ENCODE assay signal across 11 cellular contexts in the genomic region with DNA sequence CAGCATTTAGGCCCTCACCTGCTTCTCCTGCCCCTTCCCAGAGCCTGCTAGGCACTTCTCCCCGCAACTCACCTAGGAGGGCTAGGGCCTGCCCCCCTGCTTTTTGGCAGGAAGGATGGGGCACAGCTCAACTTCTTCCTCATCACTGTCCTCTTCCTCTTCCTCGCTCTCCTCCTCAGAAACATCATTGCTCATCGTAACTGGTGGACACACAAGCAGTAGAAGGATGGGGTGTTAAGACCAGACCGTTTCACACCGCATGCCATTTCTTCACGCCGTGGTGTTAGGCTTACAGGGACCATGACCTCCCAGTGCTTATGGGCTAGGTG. TPM values are rescaled to one million over a fixed set of nuclear protein-coding genes. Genes with fewer than 3 reads are reported as not detected.
DNase-seq lines count a peak whose midpoint lies in the region; ATAC-seq, FAIRE-seq and TF ChIP-seq lines count a peak whose summit lies in the region.
"Had no signal": no experiment of that assay in that cellular context is flagged by ENCODE, and none has a peak within 500 bp of the region (broad histone marks: within the 10 kb centered on the region; RNA-seq: fewer than 3 reads in every experiment).

No MANE protein-coding gene starts in this region.

- no peak overlapping the region for H3K9ac ChIP-seq in SK-N-MC (ENCODE audit: insufficient read length)
- no peak overlapping the region for H3K9ac ChIP-seq in iPS-15b (ENCODE audit: low read depth, low read length)

- no peak for ATAC-seq in A549

- peak overlapping the region; percentile 76 for H3K4me2 ChIP-seq in A549
- peak overlapping the region; percentile 97 for H3K4me2 ChIP-seq in DOHH2 (ENCODE audit: low read length)

- TF ChIP-seq EP300 in A549 (IDR thresholded peaks at IDR 0.05), result no peak

- no peak for DNase-seq in A549 (ENCODE audit: low read depth in 1 of 2, low spot score in 1 of 2)
- no peak for DNase-seq in SK-N-MC (ENCODE audit: low read depth, low spot score)
- no peak for DNase-seq in activated gamma-delta T cell treated with Interleukin-2 at 50 U/mL for 16 hours
- DNase-seq in RPMI8226, result no peak
- no peak for DNase-seq in NCI-H446 treated with DMSO at 0.1 percent for 48 hours (lab: John Stamatoyannopoulos, UW)
- DNase-seq in NCI-H510A (lab: John Stamatoyannopoulos, UW), result no peak
- DNase-seq: DMS153, NCI-H2081 treated with DMSO at 0.1 percent for 48 hours had no signal

- peaks cover 53% of the 10 kb centered on the region for H3K36me3 ChIP-seq in DOHH2 (ENCODE audit: control insufficient read depth, low read length)
- H3K36me3 ChIP-seq in SK-N-MC (ENCODE audit: insufficient read depth, low read length), result peaks cover 3% of the 10 kb centered on the region; the same call in 1 of the 2 replicates
- H3K36me3 ChIP-seq in iPS-15b (ENCODE audit: control insufficient read depth, insufficient read depth, low read length), result peaks cover 20% of the 10 kb centered on the region

- H3K4me1 ChIP-seq in A549, result peaks cover 32% of the 10 kb centered on the region
- peaks cover 57% of the 10 kb centered on the region for H3K4me1 ChIP-seq in DOHH2 (ENCODE audit: control insufficient read depth, low read length)
- H3K4me1 ChIP-seq in iPS-15b (ENCODE audit: control insufficient read depth, insufficient read depth, low read length), result peaks cover 10% of the 10 kb centered on the region

- FAIRE-seq in A549 (lab: Jason Lieb, UNC), result no peak

- no peaks in the 10 kb centered on the region for H4K20me1 ChIP-seq in DOHH2 (ENCODE audit: control insufficient read depth, insufficient read depth, low read depth, low read length)

- H3K9me2 ChIP-seq in DOHH2 (replicated peaks; ENCODE audit: control insufficient read depth, low read length), result no peaks in the 10 kb centered on the region

- TF ChIP-seq RAD21 in A549 (conservative IDR thresholded peaks at IDR 0.05 in 1 of 2, IDR thresholded peaks at IDR 0.05 in 1 of 2), result no peak

- no peak for TF ChIP-seq POLR2A in A549 (IDR thresholded peaks at IDR 0.05; ENCODE audit: low read length)

- peaks cover 9% of the 10 kb centered on the region for H3K27me3 ChIP-seq in DOHH2 (ENCODE audit: control insufficient read depth, low read length)
- H3K27me3 ChIP-seq in iPS-15b (ENCODE audit: control insufficient read depth, insufficient read depth, low read length), result peaks cover 21% of the 10 kb centered on the region

- H3K9me3 ChIP-seq in A549 (no peaks in the 10 kb centered on the region), DOHH2 (ENCODE audit: control insufficient read depth, insufficient read depth, low read length) (no peaks in the 10 kb centered on the region), SK-N-MC (ENCODE audit: low read depth, low read length) (no peaks in the 10 kb centered on the region), iPS-15b (ENCODE audit: control insufficient read depth, insufficient read depth, low read length) (no peaks in the 10 kb centered on the region)

- peaks cover 34% of the 10 kb centered on the region for H3F3A ChIP-seq in DOHH2 (ENCODE audit: control insufficient read depth, insufficient read depth)

- peaks cover 24% of the 10 kb centered on the region for H3K79me2 ChIP-seq in DOHH2 (ENCODE audit: control insufficient read depth, low read length)

- 95% methylated on average over 7 of the region's 7 CpGs for WGBS in A549 (ENCODE audit: missing lambda C conversion rate)

- POLR2A ChIA-PET in A549 (lab: Yijun Ruan, JAX), result interaction anchor here (0.6 to 3.5 kb wide), 2 partner anchors 36 to 37 kb away, joined by 3 to 24 read pairs; partner anchors contain the start of gene OGA

- no peak for TF ChIP-seq CTCF in A549 (IDR thresholded peaks at IDR 0.05)
- no peak for TF ChIP-seq CTCF in DOHH2 (IDR thresholded peaks at IDR 0.05; ENCODE audit: low read depth, low read length, poor library complexity, severe bottlenecking)

- H3K27ac ChIP-seq in A549, result no peak overlapping the region
- H3K27ac ChIP-seq in DOHH2 (ENCODE audit: low read depth, low read length), result 0 out of 2 replicates have a peak overlapping the region, but pooled peaks have one; percentile 11
- no peak overlapping the region for H3K27ac ChIP-seq in SK-N-MC

- CTCF ChIA-PET in A549 (lab: Yijun Ruan, JAX), result interaction anchor here (0.6 to 8.1 kb wide), 73 partner anchors 8 to 723 kb away, joined by 3 to 106 read pairs (median 4); partner anchors contain the start of genes DPCD, OGA and POLL

- no peak overlapping the region; the same call in 2 of the 3 replicates for H3K4me3 ChIP-seq in A549
- H3K4me3 ChIP-seq in DOHH2 (ENCODE audit: low read length), result peak overlapping the region; percentile 85
- H3K4me3 ChIP-seq in SK-N-MC, result peak overlapping the region; percentile 82; the same call in 1 of the 2 replicates
- peak overlapping the region; percentile 91 for H3K4me3 ChIP-seq in iPS-15b (ENCODE audit: low read depth, low read length)

TF ChIP-seq in A549, 52 proteins besides CTCF, POLR2A, EP300 and RAD21:
- TF ChIP-seq, protein P1, sequence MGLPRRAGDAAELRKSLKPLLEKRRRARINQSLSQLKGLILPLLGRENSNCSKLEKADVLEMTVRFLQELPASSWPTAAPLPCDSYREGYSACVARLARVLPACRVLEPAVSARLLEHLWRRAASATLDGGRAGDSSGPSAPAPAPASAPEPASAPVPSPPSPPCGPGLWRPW (IDR thresholded peaks at IDR 0.05), result no peak
- TF ChIP-seq, protein P2, sequence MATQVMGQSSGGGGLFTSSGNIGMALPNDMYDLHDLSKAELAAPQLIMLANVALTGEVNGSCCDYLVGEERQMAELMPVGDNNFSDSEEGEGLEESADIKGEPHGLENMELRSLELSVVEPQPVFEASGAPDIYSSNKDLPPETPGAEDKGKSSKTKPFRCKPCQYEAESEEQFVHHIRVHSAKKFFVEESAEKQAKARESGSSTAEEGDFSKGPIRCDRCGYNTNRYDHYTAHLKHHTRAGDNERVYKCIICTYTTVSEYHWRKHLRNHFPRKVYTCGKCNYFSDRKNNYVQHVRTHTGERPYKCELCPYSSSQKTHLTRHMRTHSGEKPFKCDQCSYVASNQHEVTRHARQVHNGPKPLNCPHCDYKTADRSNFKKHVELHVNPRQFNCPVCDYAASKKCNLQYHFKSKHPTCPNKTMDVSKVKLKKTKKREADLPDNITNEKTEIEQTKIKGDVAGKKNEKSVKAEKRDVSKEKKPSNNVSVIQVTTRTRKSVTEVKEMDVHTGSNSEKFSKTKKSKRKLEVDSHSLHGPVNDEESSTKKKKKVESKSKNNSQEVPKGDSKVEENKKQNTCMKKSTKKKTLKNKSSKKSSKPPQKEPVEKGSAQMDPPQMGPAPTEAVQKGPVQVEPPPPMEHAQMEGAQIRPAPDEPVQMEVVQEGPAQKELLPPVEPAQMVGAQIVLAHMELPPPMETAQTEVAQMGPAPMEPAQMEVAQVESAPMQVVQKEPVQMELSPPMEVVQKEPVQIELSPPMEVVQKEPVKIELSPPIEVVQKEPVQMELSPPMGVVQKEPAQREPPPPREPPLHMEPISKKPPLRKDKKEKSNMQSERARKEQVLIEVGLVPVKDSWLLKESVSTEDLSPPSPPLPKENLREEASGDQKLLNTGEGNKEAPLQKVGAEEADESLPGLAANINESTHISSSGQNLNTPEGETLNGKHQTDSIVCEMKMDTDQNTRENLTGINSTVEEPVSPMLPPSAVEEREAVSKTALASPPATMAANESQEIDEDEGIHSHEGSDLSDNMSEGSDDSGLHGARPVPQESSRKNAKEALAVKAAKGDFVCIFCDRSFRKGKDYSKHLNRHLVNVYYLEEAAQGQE (IDR thresholded peaks at IDR 0.05), result no peak
- no peak for TF ChIP-seq JUN (IDR thresholded peaks at IDR 0.05)
- TF ChIP-seq CHD4 (IDR thresholded peaks at IDR 0.05; ENCODE audit: borderline replicate concordance), result no peak
- no peak for TF ChIP-seq JUNB (IDR thresholded peaks at IDR 0.05)
- no peak for TF ChIP-seq ZSCAN20 (CRISPR knock-in tag; IDR thresholded peaks at IDR 0.05)
- TF ChIP-seq BHLHE40 (IDR thresholded peaks at IDR 0.05; ENCODE audit: low read depth, low read length), result no peak
- TF ChIP-seq ATOH8 (CRISPR knock-in tag; IDR thresholded peaks at IDR 0.05; ENCODE audit: low read depth), result no peak
- no peak for TF ChIP-seq CHD2 (IDR thresholded peaks at IDR 0.05; ENCODE audit: low read length, partially characterized antibody)
- TF ChIP-seq EHF (CRISPR knock-in tag; IDR thresholded peaks at IDR 0.05), result no peak
- no peak for TF ChIP-seq ZFP36 (IDR thresholded peaks at IDR 0.05; ENCODE audit: borderline replicate concordance, partially characterized antibody)
- no peak for TF ChIP-seq NPAS2 (CRISPR knock-in tag; IDR thresholded peaks at IDR 0.05; ENCODE audit: borderline replicate concordance)
- TF ChIP-seq NR3C1 (IDR thresholded peaks at IDR 0.05), result no peak
- no peak for TF ChIP-seq HEYL (CRISPR knock-in tag; IDR thresholded peaks at IDR 0.05)
- no peak for TF ChIP-seq RARB (CRISPR knock-in tag; IDR thresholded peaks at IDR 0.05)

RNA-seq across cellular contexts. Expression of gene NPM3, which starts 1.6 kb away (rescaled TPM):
- polyA plus RNA-seq in A549 (2011; rRNA removed) (41.5 and 45.0 TPM in 2 replicates), A549 (2017; fragmentation: RNase III; extraction: RNeasy Plus Mini Kit Qiagen cat#74134 plus additional on column Dnase treatment) (96.3 to 101 TPM (median 99.1 TPM) in 3 replicates)
- 160 and 182 TPM in 2 replicates for polyA plus RNA-seq in A549 (2012; cell fraction: cytosol; rRNA removed)
- polyA plus RNA-seq in A549 (2012; cell fraction: nucleus; rRNA removed), result 131 and 168 TPM in 2 replicates
- polyA minus RNA-seq in A549 (2011; rRNA and poly(A)+ RNA removed), result 55.0 and 61.2 TPM in 2 replicates

RNA-seq across cellular contexts. Expression of gene FGF8, which starts 5.7 kb away (rescaled TPM):
- polyA plus RNA-seq in A549 (2011; rRNA removed), result 0.12 TPM in 1 of 2 replicates, not detected in the other
- polyA plus RNA-seq in A549 (2012; cell fraction: cytosol; rRNA removed), result 0.08 and 0.16 TPM in 2 replicates
- 0.67 and 0.77 TPM in 2 replicates for polyA plus RNA-seq in A549 (2012; cell fraction: nucleus; rRNA removed)
- polyA plus RNA-seq in A549 (2017; fragmentation: RNase III; extraction: RNeasy Plus Mini Kit Qiagen cat#74134 plus additional on column Dnase treatment), result not detected in 3 replicates
- polyA minus RNA-seq in A549 (2011; rRNA and poly(A)+ RNA removed), result not detected in 2 replicates
- polyA plus RNA-seq: thymus had no signal

RNA-seq across cellular contexts. Expression of gene OGA, which starts 36.6 kb away (rescaled TPM):
- 79.1 and 84.5 TPM in 2 replicates for polyA plus RNA-seq in A549 (2011; rRNA removed)
- 13.2 and 13.9 TPM in 2 replicates for polyA plus RNA-seq in A549 (2012; cell fraction: cytosol; rRNA removed)
- polyA plus RNA-seq in A549 (2012; cell fraction: nucleus; rRNA removed), result 21.1 and 34.5 TPM in 2 replicates
- 40.3 to 50.7 TPM (median 46.5 TPM) in 3 replicates for polyA plus RNA-seq in A549 (2017; fragmentation: RNase III; extraction: RNeasy Plus Mini Kit Qiagen cat#74134 plus additional on column Dnase treatment)
- polyA minus RNA-seq in A549 (2011; rRNA and poly(A)+ RNA removed), result 22.5 and 23.8 TPM in 2 replicates
